ENCODE assay signal across 2 cellular contexts in the genomic region with DNA sequence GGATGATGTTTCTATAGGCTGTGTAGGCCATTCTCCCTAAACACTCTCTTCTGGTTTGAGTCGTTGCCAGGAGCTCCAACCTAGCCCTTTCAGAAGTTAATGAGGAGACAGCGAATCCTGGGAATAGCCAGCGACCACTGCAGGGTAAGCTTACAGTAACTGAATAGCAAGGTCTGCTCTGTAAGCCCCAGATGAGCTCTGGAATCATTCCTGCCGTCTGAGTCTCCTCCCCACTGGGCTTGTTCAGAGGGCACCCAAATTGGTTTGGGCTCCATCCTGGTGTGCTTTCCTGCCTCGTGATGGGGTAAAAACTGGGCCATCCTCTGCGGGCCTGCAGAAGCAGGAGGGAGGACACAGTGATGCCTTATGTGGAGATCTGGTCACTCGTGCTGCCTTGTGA.
TF ChIP-seq lines count a peak whose summit lies in the region.

No MANE protein-coding gene starts in this region.

TF ChIP-seq in A549, 52 proteins besides CTCF, POLR2A, EP300 and RAD21 (continued from another document):
- TF ChIP-seq HMGXB4 (CRISPR knock-in tag; IDR thresholded peaks at IDR 0.05; ENCODE audit: borderline replicate concordance): no peak
- no peak for TF ChIP-seq ZFP36 (IDR thresholded peaks at IDR 0.05; ENCODE audit: borderline replicate concordance, partially characterized antibody)
- TF ChIP-seq JUNB (IDR thresholded peaks at IDR 0.05): no peak
- TF ChIP-seq RNF2 (IDR thresholded peaks at IDR 0.05; ENCODE audit: borderline replicate concordance, low read depth): no peak
- TF ChIP-seq EHF (CRISPR knock-in tag; IDR thresholded peaks at IDR 0.05): no peak
- TF ChIP-seq ZSCAN20 (CRISPR knock-in tag; IDR thresholded peaks at IDR 0.05): no peak
- no peak for TF ChIP-seq MAZ (IDR thresholded peaks at IDR 0.05; ENCODE audit: borderline replicate concordance, low read depth, low read length)
- no peak for TF ChIP-seq PHF8 (IDR thresholded peaks at IDR 0.05; ENCODE audit: borderline replicate concordance, low read depth)
- TF ChIP-seq KDM1A (IDR thresholded peaks at IDR 0.05; ENCODE audit: low read depth): no peak
- no peak for TF ChIP-seq HEYL (CRISPR knock-in tag; IDR thresholded peaks at IDR 0.05)
- no peak for TF ChIP-seq MAFK (IDR thresholded peaks at IDR 0.05; ENCODE audit: partially characterized antibody)
- no peak for TF ChIP-seq CBX2 (IDR thresholded peaks at IDR 0.05; ENCODE audit: borderline replicate concordance, low read depth)
- TF ChIP-seq HOXB5 (CRISPR knock-in tag; IDR thresholded peaks at IDR 0.05): no peak
- TF ChIP-seq ZC3H11A (IDR thresholded peaks at IDR 0.05): no peak
- TF ChIP-seq NPAS2 (CRISPR knock-in tag; IDR thresholded peaks at IDR 0.05; ENCODE audit: borderline replicate concordance): no peak
- no peak for TF ChIP-seq SMC3 (IDR thresholded peaks at IDR 0.05)
- TF ChIP-seq HOXB13 (CRISPR knock-in tag; IDR thresholded peaks at IDR 0.05; ENCODE audit: low read depth): no peak
- no peak for TF ChIP-seq HDAC2 (IDR thresholded peaks at IDR 0.05)

TF ChIP-seq in GM23338, 12 proteins besides CTCF, POLR2A, EP300 and RAD21 (continued from another document):
- no peak for TF ChIP-seq ZNF462 (CRISPR knock-in tag; IDR thresholded peaks at IDR 0.05)
- TF ChIP-seq STAT1 (IDR thresholded peaks at IDR 0.05; ENCODE audit: unreplicated experiment): no peak
- no peak for TF ChIP-seq EZH2 (IDR thresholded peaks at IDR 0.05; ENCODE audit: low read depth, unreplicated experiment)
- no peak for TF ChIP-seq CREB1 (CRISPR knock-in tag; IDR thresholded peaks at IDR 0.05; ENCODE audit: low read depth)
- TF ChIP-seq JUNB (IDR thresholded peaks at IDR 0.05; ENCODE audit: unreplicated experiment): no peak
- TF ChIP-seq REST (IDR thresholded peaks at IDR 0.05; ENCODE audit: unreplicated experiment): no peak
- TF ChIP-seq POLR2AphosphoS5 (IDR thresholded peaks at IDR 0.05; ENCODE audit: low read depth): no peak
- TF ChIP-seq ETS1 (IDR thresholded peaks at IDR 0.05): no peak
- TF ChIP-seq ZNF114 (CRISPR knock-in tag; IDR thresholded peaks at IDR 0.05): no peak
